ENCODE assay signal across 15 cellular contexts in genomic region chr17:59752446-59752845, GRCh38. TPM values are rescaled to one million over a fixed set of nuclear protein-coding genes. Genes with fewer than 3 reads are reported as not detected.
DNase-seq lines count a peak whose midpoint lies in the region; ATAC-seq and TF ChIP-seq lines count a peak whose summit lies in the region.
"Had no signal": no experiment of that assay in that cellular context is flagged by ENCODE, and none has a peak within 500 bp of the region (broad histone marks: within the 10 kb centered on the region; RNA-seq: fewer than 3 reads in every experiment).

No MANE protein-coding gene starts in this region.

- no peak for TF ChIP-seq CTCF in osteocyte (IDR thresholded peaks at IDR 0.05)

- no peaks in the 10 kb centered on the region for H3K27me3 Mint-ChIP-seq in T-helper 2 cell treated with Interferon-gamma antibody and Interleukin-4, amounts not matched to agents 5 μg/mL and 100 μg/mL, for 36 hours (ENCODE audit: low read depth)
- no peaks in the 10 kb centered on the region for H3K27me3 Mint-ChIP-seq in activated naive CD8-positive, alpha-beta T cell treated with anti-CD3 and anti-CD28 coated beads, Interleukin-2, amount 10 ng/mL, durations not matched to agents 7 days and 5 days
- no peaks in the 10 kb centered on the region for H3K27me3 Mint-ChIP-seq in osteocyte (ENCODE audit: unreplicated experiment)

- peaks cover 16% of the 10 kb centered on the region for H3K36me3 Mint-ChIP-seq in T-helper 2 cell treated with Interferon-gamma antibody and Interleukin-4, amounts not matched to agents 5 μg/mL and 100 μg/mL, for 36 hours (ENCODE audit: low read depth)
- H3K36me3 Mint-ChIP-seq in activated naive CD8-positive, alpha-beta T cell treated with anti-CD3 and anti-CD28 coated beads, Interleukin-2, amount 10 ng/mL, durations not matched to agents 7 days and 5 days, result peaks cover under 1% of the 10 kb centered on the region
- no peaks in the 10 kb centered on the region for H3K36me3 Mint-ChIP-seq in osteocyte (ENCODE audit: unreplicated experiment)

- H3K9me3 Mint-ChIP-seq in T-helper 2 cell treated with Interferon-gamma antibody and Interleukin-4, amounts not matched to agents 5 μg/mL and 100 μg/mL, for 36 hours, result no peaks in the 10 kb centered on the region
- H3K9me3 Mint-ChIP-seq in activated naive CD8-positive, alpha-beta T cell treated with anti-CD3 and anti-CD28 coated beads, Interleukin-2, amount 10 ng/mL, durations not matched to agents 7 days and 5 days, result no peaks in the 10 kb centered on the region
- no peaks in the 10 kb centered on the region for H3K9me3 Mint-ChIP-seq in osteocyte (ENCODE audit: unreplicated experiment)
- H3K9me3 Mint-ChIP-seq: nephron progenitor cell had no signal

- no peak for ATAC-seq in activated naive CD8-positive, alpha-beta T cell treated with anti-CD3 and anti-CD28 coated beads, Interleukin-2, amount 10 ng/mL, durations not matched to agents 7 days and 5 days (ENCODE audit: low read depth)
- ATAC-seq in GM18907 (IDR thresholded peaks at IDR 0.05; ENCODE audit: unreplicated experiment) (no peak), HG02759 (IDR thresholded peaks at IDR 0.05; ENCODE audit: unreplicated experiment) (no peak), GM18502 (IDR thresholded peaks at IDR 0.05; ENCODE audit: poor library complexity, unreplicated experiment) (no peak)
- ATAC-seq: left cardiac atrium had no signal

- H3K4me3 Mint-ChIP-seq in T-helper 2 cell treated with Interferon-gamma antibody and Interleukin-4, amounts not matched to agents 5 μg/mL and 100 μg/mL, for 36 hours, result peak overlapping the region; percentile 63
- no peak overlapping the region for H3K4me3 Mint-ChIP-seq in activated naive CD8-positive, alpha-beta T cell treated with anti-CD3 and anti-CD28 coated beads, Interleukin-2, amount 10 ng/mL, durations not matched to agents 7 days and 5 days
- no peak overlapping the region for H3K4me3 Mint-ChIP-seq in osteocyte (ENCODE audit: unreplicated experiment)
- H3K4me3 Mint-ChIP-seq: nephron progenitor cell had no signal

- H3K27ac Mint-ChIP-seq in T-helper 2 cell treated with Interferon-gamma antibody and Interleukin-4, amounts not matched to agents 5 μg/mL and 100 μg/mL, for 36 hours, result peak overlapping the region; percentile 88
- H3K27ac Mint-ChIP-seq in activated naive CD8-positive, alpha-beta T cell treated with anti-CD3 and anti-CD28 coated beads, Interleukin-2, amount 10 ng/mL, durations not matched to agents 7 days and 5 days, result peak overlapping the region; percentile 40
- H3K27ac Mint-ChIP-seq in osteocyte (ENCODE audit: unreplicated experiment), result peak overlapping the region; percentile 54

- no peak for DNase-seq in T-helper 2 cell treated with Interferon-gamma antibody and Interleukin-4, amounts not matched to agents 5 μg/mL and 100 μg/mL, for 36 hours (ENCODE audit: low spot score)
- no peak for DNase-seq in T-helper 2 cell
- DNase-seq in MV-4-11 (lab: John Stamatoyannopoulos, UW), result peak; percentile 50
- DNase-seq in activated naive CD8-positive, alpha-beta T cell treated with anti-CD3 and anti-CD28 coated beads, Interleukin-2, amount 10 ng/mL, durations not matched to agents 7 days and 5 days, result no peak
- DNase-seq in osteocyte (ENCODE audit: extremely low spot score, unreplicated experiment), result no peak
- DNase-seq: DMS79, heart left ventricle, left cardiac atrium, MG63, NCI-H226, nephron progenitor cell, trophoblast cell had no signal

- H3K4me1 Mint-ChIP-seq in T-helper 2 cell treated with Interferon-gamma antibody and Interleukin-4, amounts not matched to agents 5 μg/mL and 100 μg/mL, for 36 hours (ENCODE audit: low read depth), result peaks cover 46% of the 10 kb centered on the region
- peaks cover 33% of the 10 kb centered on the region for H3K4me1 Mint-ChIP-seq in activated naive CD8-positive, alpha-beta T cell treated with anti-CD3 and anti-CD28 coated beads, Interleukin-2, amount 10 ng/mL, durations not matched to agents 7 days and 5 days
- peaks cover 50% of the 10 kb centered on the region for H3K4me1 Mint-ChIP-seq in osteocyte (ENCODE audit: unreplicated experiment)

- POLR2A ChIA-PET in activated naive CD8-positive, alpha-beta T cell treated with anti-CD3 and anti-CD28 coated beads, Interleukin-2, amount 10 ng/mL, durations not matched to agents 7 days and 5 days (lab: Charles Lee), result interaction anchor here (0.6 kb wide), 2 partner anchors 92 to 126 kb away, joined by 4 to 11 read pairs; no protein-coding TSS in a partner anchor

RNA-seq across cellular contexts. Expression of gene VMP1, which starts 45.0 kb away (rescaled TPM):
- 100 to 1,000 TPM; 114 to 116 TPM for total RNA-seq in activated naive CD8-positive, alpha-beta T cell treated with anti-CD3 and anti-CD28 coated beads, Interleukin-2, amount 10 ng/mL, durations not matched to agents 7 days and 5 days
- total RNA-seq in osteocyte, result 364 and 468 TPM in 2 replicates

RNA-seq across cellular contexts. Expression of gene PTRH2, which starts 45.2 kb away (rescaled TPM):
- 10 to 100 TPM; 16.2 to 17.3 TPM for total RNA-seq in activated naive CD8-positive, alpha-beta T cell treated with anti-CD3 and anti-CD28 coated beads, Interleukin-2, amount 10 ng/mL, durations not matched to agents 7 days and 5 days
- 19.6 TPM in 2 replicates for total RNA-seq in osteocyte
